In genomic region chr22:44200451-44200850, GRCh38 we compare ENCODE assay signal across 21 cellular contexts. TPM values are rescaled to one million over a fixed set of nuclear protein-coding genes. Genes with fewer than 3 reads are reported as not detected.
"Had no signal": no experiment of that assay in that cellular context is flagged by ENCODE, and none has a peak within 500 bp of the region (broad histone marks: within the 10 kb centered on the region; RNA-seq: fewer than 3 reads in every experiment).

No MANE protein-coding gene starts in this region.

- H3K9ac ChIP-seq: neural progenitor cell had no signal

- H3K27ac ChIP-seq: brain microvascular endothelial cell, esophagus muscularis mucosa, gastroesophageal sphincter, heart right ventricle, neural progenitor cell, psoas muscle, right lobe of liver, thyroid gland had no signal

- H3K27me3 Mint-ChIP-seq: activated naive CD8-positive, alpha-beta T cell treated with anti-CD3 and anti-CD28 coated beads for 36 hours; naive thymus-derived CD4-positive, alpha-beta T cell; T-cell had no signal

- H3K4me3 Mint-ChIP-seq: activated naive CD8-positive, alpha-beta T cell treated with anti-CD3 and anti-CD28 coated beads for 36 hours; immature natural killer cell; neural progenitor cell; T-cell had no signal

- FAIRE-seq: endothelial cell of umbilical vein had no signal

- H3K4me1 ChIP-seq: psoas muscle, right lobe of liver, thyroid gland had no signal

- H3K9me3 Mint-ChIP-seq: activated naive CD8-positive, alpha-beta T cell treated with anti-CD3 and anti-CD28 coated beads for 36 hours; immature natural killer cell; naive thymus-derived CD4-positive, alpha-beta T cell; neural progenitor cell; T-cell had no signal

- ATAC-seq: naive thymus-derived CD4-positive, alpha-beta T cell; psoas muscle; right lobe of liver; SK-N-SH treated with all-trans-retinoic acid at 6 μM for 48 hours; T-cell had no signal

- H3K36me3 ChIP-seq: brain microvascular endothelial cell, esophagus muscularis mucosa, gastroesophageal sphincter, neural progenitor cell, right lobe of liver, thyroid gland had no signal

- H3K36me3 Mint-ChIP-seq: neural progenitor cell had no signal

- H3K4me2 ChIP-seq: neural progenitor cell had no signal

- H3K9me3 ChIP-seq: esophagus muscularis mucosa, gastroesophageal sphincter, heart right ventricle, psoas muscle, right lobe of liver, thyroid gland had no signal

- H3K27me3 ChIP-seq: brain microvascular endothelial cell, neural progenitor cell, right lobe of liver, thyroid gland had no signal

- H3K4me3 ChIP-seq: esophagus muscularis mucosa, gastroesophageal sphincter, heart right ventricle, neural progenitor cell, psoas muscle, right lobe of liver, thyroid gland had no signal

- H3K27ac Mint-ChIP-seq: neural progenitor cell, T-cell had no signal

- DNase-seq: activated naive CD8-positive, alpha-beta T cell treated with anti-CD3 and anti-CD28 coated beads for 36 hours; brain microvascular endothelial cell; central memory CD4-positive, alpha-beta T cell; effector CD8-positive, alpha-beta T cell; heart right ventricle; immature natural killer cell; mesenchymal stem cell; naive thymus-derived CD4-positive, alpha-beta T cell; psoas muscle; right lobe of liver; stimulated activated CD4-positive, alpha-beta T cell treated with anti-CD3 and anti-CD28 coated beads, Interleukin-4, amount 100 ng/mL, for 4 hours; stimulated activated naive CD4-positive, alpha-beta T cell; T-cell; T1000; thyroid gland had no signal

RNA-seq across cellular contexts. Expression of gene PARVG, which starts 19.7 kb away (rescaled TPM):
- total RNA-seq: osteocyte had no signal
- polyA plus RNA-seq: endothelial cell of umbilical vein had no signal
